12 cellular contexts compared by ENCODE assay signal in the genomic region with DNA sequence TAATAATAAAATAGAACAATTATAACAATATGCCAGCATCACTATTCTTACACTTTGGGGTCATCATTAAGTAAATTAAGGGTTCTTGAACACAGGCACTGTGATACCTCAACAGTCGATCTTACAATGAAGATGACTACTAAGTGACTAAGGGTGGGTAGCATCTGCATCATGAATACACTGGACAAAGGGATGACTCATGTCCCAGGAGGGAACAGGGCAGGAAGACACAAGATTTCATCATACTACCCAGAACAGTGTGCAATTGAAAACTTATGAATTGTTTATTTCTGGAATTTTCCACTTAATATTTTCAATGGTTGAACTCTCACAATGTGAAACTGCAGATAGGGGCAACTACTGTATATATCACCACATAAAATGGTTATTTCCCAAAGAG. TPM values are rescaled to one million over a fixed set of nuclear protein-coding genes. Genes with fewer than 3 reads are reported as not detected.
DNase-seq lines count a peak whose midpoint lies in the region; ATAC-seq and TF ChIP-seq lines count a peak whose summit lies in the region.
"Had no signal": no experiment of that assay in that cellular context is flagged by ENCODE, and none has a peak within 500 bp of the region (broad histone marks: within the 10 kb centered on the region; RNA-seq: fewer than 3 reads in every experiment).

No MANE protein-coding gene starts in this region.

- peaks cover 6% of the 10 kb centered on the region for H3K4me1 ChIP-seq in A673 (ENCODE audit: insufficient read depth, low read length, poor library complexity, severe bottlenecking)
- H3K4me1 ChIP-seq in naive thymus-derived CD4-positive, alpha-beta T cell (ENCODE audit: control insufficient read depth in 2 of 2, insufficient read depth in 2 of 2, low read length in 2 of 2): no peaks in the 10 kb centered on the region
- H3K4me1 ChIP-seq in H9 (ENCODE audit: insufficient read depth, low read length): no peaks in the 10 kb centered on the region
- H3K4me1 ChIP-seq: BLaER1, heart right ventricle had no signal

- no peak overlapping the region; the same call in 1 of the 2 replicates for H2BK15ac ChIP-seq in H9 (ENCODE audit: low read depth, low read length)

- H3K27me3 ChIP-seq in A673 (replicated peaks; ENCODE audit: insufficient read depth, low read depth, low read length, poor library complexity) (no peaks in the 10 kb centered on the region), H9 (ENCODE audit: insufficient read depth, low read length) (no peaks in the 10 kb centered on the region)
- H3K27me3 ChIP-seq in naive thymus-derived CD4-positive, alpha-beta T cell (ENCODE audit: control insufficient read depth in 2 of 2, insufficient read depth in 2 of 2, low read length in 2 of 2): no peaks in the 10 kb centered on the region
- H3K27me3 ChIP-seq: BLaER1, heart right ventricle had no signal

- no peak overlapping the region for H2BK12ac ChIP-seq in H9 (ENCODE audit: insufficient read length, low read depth, low read length)

- H2BK20ac ChIP-seq in H9 (ENCODE audit: low read depth, low read length, poor library complexity, severe bottlenecking): no peak overlapping the region

- POLR2A ChIA-PET in A673 (lab: Charles Lee; ENCODE audit: low non-redundant PET): no interaction called here
- POLR2A ChIA-PET in naive thymus-derived CD4-positive, alpha-beta T cell (lab: Charles Lee): no interaction called here

- WGBS in H9 (ENCODE audit: extremely low coverage, insufficient read length, low lambda C conversion rate): no CpG with 5 or more reads among the region's 1 CpG

- no peaks in the 10 kb centered on the region for H3K23me2 ChIP-seq in H9 (ENCODE audit: insufficient read length, low read depth, low read length, poor library complexity, severe bottlenecking)

- H3K4me2 ChIP-seq in H9 (ENCODE audit: insufficient read depth, insufficient read length, low read length): no peak overlapping the region
- H3K4me2 ChIP-seq: BLaER1 had no signal

- H3K18ac ChIP-seq in H9 (ENCODE audit: insufficient read length, low read depth, low read length): no peak overlapping the region

- H4K8ac ChIP-seq in H9 (replicated peaks; ENCODE audit: insufficient read length, low read depth, low read length): no peak overlapping the region

- CTCF ChIA-PET in A673 (lab: Charles Lee): no interaction called here
- CTCF ChIA-PET in naive thymus-derived CD4-positive, alpha-beta T cell (lab: Charles Lee): no interaction called here

- no peaks in the 10 kb centered on the region for H3K36me3 Mint-ChIP-seq in glutamatergic neuron (ENCODE audit: unreplicated experiment)
- H3K36me3 Mint-ChIP-seq in naive thymus-derived CD4-positive, alpha-beta T cell: no peaks in the 10 kb centered on the region
- no peaks in the 10 kb centered on the region for H3K36me3 Mint-ChIP-seq in H9 (ENCODE audit: insufficient read depth in 1 of 3, low read depth in 3 of 3)
- H3K36me3 Mint-ChIP-seq: activated naive CD4-positive, alpha-beta T cell treated with anti-CD3 and anti-CD28 coated beads, Interleukin-2, amount 50 U/mL, for 24 hours had no signal

- ATAC-seq in naive thymus-derived CD4-positive, alpha-beta T cell: no peak

- no peak overlapping the region for H4K5ac ChIP-seq in H9 (ENCODE audit: insufficient read length, low read depth, low read length)

- H3K27me3 Mint-ChIP-seq in glutamatergic neuron (ENCODE audit: unreplicated experiment) (peaks cover 2% of the 10 kb centered on the region), H9 (ENCODE audit: low read depth) (no peaks in the 10 kb centered on the region)
- no peaks in the 10 kb centered on the region for H3K27me3 Mint-ChIP-seq in naive thymus-derived CD4-positive, alpha-beta T cell
- H3K27me3 Mint-ChIP-seq: activated naive CD4-positive, alpha-beta T cell treated with anti-CD3 and anti-CD28 coated beads, Interleukin-2, amount 50 U/mL, for 24 hours had no signal

- H3K23ac ChIP-seq in H9 (ENCODE audit: insufficient read length, low read depth, low read length): no peak overlapping the region

- no peak overlapping the region for H2BK120ac ChIP-seq in H9 (ENCODE audit: low read depth, low read length, poor library complexity, severe bottlenecking)

- no peaks in the 10 kb centered on the region for H3K79me1 ChIP-seq in H9 (ENCODE audit: insufficient read depth, low read depth, low read length, poor library complexity, severe bottlenecking)

- no peak overlapping the region for H3K56ac ChIP-seq in H9 (ENCODE audit: insufficient read length, low read depth, low read length)

- H3T11ph ChIP-seq in H9 (ENCODE audit: low read length): no peak overlapping the region

- H3K27ac Mint-ChIP-seq in glutamatergic neuron (ENCODE audit: unreplicated experiment) (peak overlapping the region; percentile 90), H9 (no peak overlapping the region)
- H3K27ac Mint-ChIP-seq in naive thymus-derived CD4-positive, alpha-beta T cell: no peak overlapping the region
- H3K27ac Mint-ChIP-seq: activated naive CD4-positive, alpha-beta T cell treated with anti-CD3 and anti-CD28 coated beads, Interleukin-2, amount 50 U/mL, for 24 hours had no signal

- H3K4me3 Mint-ChIP-seq in glutamatergic neuron (ENCODE audit: unreplicated experiment) (peak overlapping the region; percentile 46), H9 (no peak overlapping the region)
- H3K4me3 Mint-ChIP-seq in naive thymus-derived CD4-positive, alpha-beta T cell: no peak overlapping the region
- H3K4me3 Mint-ChIP-seq: activated naive CD4-positive, alpha-beta T cell treated with anti-CD3 and anti-CD28 coated beads, Interleukin-2, amount 50 U/mL, for 24 hours had no signal

- no peaks in the 10 kb centered on the region for H3K79me2 ChIP-seq in H9 (ENCODE audit: insufficient read depth, low read length)

- H3K4me1 Mint-ChIP-seq in glutamatergic neuron (ENCODE audit: low read depth, unreplicated experiment) (peaks cover 32% of the 10 kb centered on the region), H9 (peaks cover 0 to 2% of the 10 kb centered on the region in 2 experiments; a peak in 1 of 4 replicates)
- no peaks in the 10 kb centered on the region for H3K4me1 Mint-ChIP-seq in naive thymus-derived CD4-positive, alpha-beta T cell
- H3K4me1 Mint-ChIP-seq: activated naive CD4-positive, alpha-beta T cell treated with anti-CD3 and anti-CD28 coated beads, Interleukin-2, amount 50 U/mL, for 24 hours had no signal

- H2AK5ac ChIP-seq in H9 (ENCODE audit: insufficient read length, low read length): no peak overlapping the region

- H3K9me3 Mint-ChIP-seq in glutamatergic neuron (ENCODE audit: unreplicated experiment) (peaks cover 1% of the 10 kb centered on the region), H9 (no peaks in the 10 kb centered on the region)
- peaks cover 0 to 3% (median 0%) of the 10 kb centered on the region in 11 donors for H3K9me3 Mint-ChIP-seq in naive thymus-derived CD4-positive, alpha-beta T cell
- H3K9me3 Mint-ChIP-seq: activated naive CD4-positive, alpha-beta T cell treated with anti-CD3 and anti-CD28 coated beads, Interleukin-2, amount 50 U/mL, for 24 hours had no signal

- H2AFZ ChIP-seq in H9 (ENCODE audit: low read length): no peak overlapping the region

- H3K9ac ChIP-seq in H9 (ENCODE audit: extremely low read depth, insufficient read length, low read length): no peak overlapping the region
- H3K9ac ChIP-seq: BLaER1 had no signal

- no peak overlapping the region for H3K14ac ChIP-seq in H9 (ENCODE audit: insufficient read depth, low read length)

- no peak for TF ChIP-seq CTCF in A673 (conservative IDR thresholded peaks at IDR 0.05; ENCODE audit: low read depth, low read length)
- TF ChIP-seq CTCF in glutamatergic neuron (IDR thresholded peaks at IDR 0.05; ENCODE audit: partially characterized antibody, unreplicated experiment): no peak
- TF ChIP-seq CTCF in H9 (conservative IDR thresholded peaks at IDR 0.05): no peak

- H3K4ac ChIP-seq in H9 (ENCODE audit: low read depth, low read length): no peak overlapping the region

- H3K4me3 ChIP-seq in A673 (ENCODE audit: low read depth, low read length, poor library complexity, severe bottlenecking): no peak overlapping the region
- H3K4me3 ChIP-seq in naive thymus-derived CD4-positive, alpha-beta T cell (ENCODE audit: low read length): no peak overlapping the region
- H3K4me3 ChIP-seq: BLaER1, heart right ventricle had no signal

- no peak overlapping the region for H2BK5ac ChIP-seq in H9 (ENCODE audit: insufficient read length, low read length)

- DNase-seq in A673 (ENCODE audit: low spot score) (peak; percentile 82), HS-5 (ENCODE audit: low read depth) (peak; percentile 92), amniotic epithelial cell (ENCODE audit: low read depth) (peak; percentile 91), glutamatergic neuron (no peak), NCI-H1694 treated with DMSO at 0.1 percent for 48 hours (lab: John Stamatoyannopoulos, UW) (no peak), H9 (no peak)
- no peak for DNase-seq in stimulated activated CD4-positive, alpha-beta T cell treated with anti-CD3 and anti-CD28 coated beads, Interleukin-1b, Interleukin-23, amount 100 ng/mL, for 48 hours
- no peak for DNase-seq in naive thymus-derived CD4-positive, alpha-beta T cell
- DNase-seq: heart right ventricle, NCI-H524 treated with DMSO at 0.1 percent for 48 hours had no signal

- H3K27ac ChIP-seq in A673 (ENCODE audit: low read depth, low read length, poor library complexity, severe bottlenecking) (no peak overlapping the region), H9 (ENCODE audit: insufficient read length, low read depth, low read length) (no peak overlapping the region)
- no peak overlapping the region for H3K27ac ChIP-seq in naive thymus-derived CD4-positive, alpha-beta T cell (ENCODE audit: low read depth, low read length)
- H3K27ac ChIP-seq: BLaER1, heart right ventricle had no signal

- H3K9me3 ChIP-seq in A673 (ENCODE audit: low read depth, low read length, poor library complexity, severe bottlenecking) (no peaks in the 10 kb centered on the region), H9 (ENCODE audit: control insufficient read depth, low read depth, low read length) (no peaks in the 10 kb centered on the region)
- no peaks in the 10 kb centered on the region for H3K9me3 ChIP-seq in naive thymus-derived CD4-positive, alpha-beta T cell (ENCODE audit: control insufficient read depth in 2 of 3, low read length in 3 of 3)
- H3K9me3 ChIP-seq: BLaER1, heart right ventricle had no signal

- intact Hi-C loops in A673 (cut with micrococcal nuclease; ENCODE audit: unreplicated experiment): no loop called here
- intact Hi-C loops in naive thymus-derived CD4-positive, alpha-beta T cell (cut with micrococcal nuclease): no loop called here

- no peaks in the 10 kb centered on the region for H3K36me3 ChIP-seq in A673 (ENCODE audit: insufficient read depth, low read length, poor library complexity, severe bottlenecking)
- no peaks in the 10 kb centered on the region for H3K36me3 ChIP-seq in naive thymus-derived CD4-positive, alpha-beta T cell (ENCODE audit: control insufficient read depth in 2 of 3, insufficient read depth in 3 of 3, low read length in 3 of 3)
- H3K36me3 ChIP-seq: BLaER1, heart right ventricle had no signal

- no peak overlapping the region for H4K91ac ChIP-seq in H9 (ENCODE audit: insufficient read length, low read depth, low read length)

- H4K20me1 ChIP-seq in H9 (ENCODE audit: control insufficient read depth, insufficient read depth, insufficient read length): no peaks in the 10 kb centered on the region
- H4K20me1 ChIP-seq: BLaER1 had no signal

- BruUV-seq in A673 (replicated peaks; lab: Mats Ljungman, UMichigan): no TSS peak

RNA-seq across cellular contexts. Expression of a gene that starts 19.7 kb away (rescaled TPM):
- total RNA-seq in A673 (2021): not detected in 2 replicates
- total RNA-seq in glutamatergic neuron (ENCODE audit: unreplicated experiment): 2.9 TPM
- not detected for total RNA-seq in naive thymus-derived CD4-positive, alpha-beta T cell
- not detected for polyA plus RNA-seq in naive thymus-derived CD4-positive, alpha-beta T cell
- not detected in 2 replicates for total RNA-seq in H9 (2021)

RNA-seq across cellular contexts. Expression of a gene that starts 19.7 kb away (rescaled TPM):
- total RNA-seq in A673 (2021) (2.7 and 3.4 TPM in 2 replicates), glutamatergic neuron (ENCODE audit: unreplicated experiment) (10.6 TPM), H9 (2021) (0.39 and 0.86 TPM in 2 replicates)
- not detected for total RNA-seq in naive thymus-derived CD4-positive, alpha-beta T cell
- not detected for polyA plus RNA-seq in naive thymus-derived CD4-positive, alpha-beta T cell

Comparison
In these comparisons a context has a peak if more than half of its experiments do, and no peak if none do; other contexts are left out.
1. DNase-seq: peak in A673 (single experiment), HS-5 (single experiment) and amniotic epithelial cell (single experiment); none in glutamatergic neuron (single experiment), stimulated activated CD4-positive, alpha-beta T cell treated with anti-CD3 and anti-CD28 coated beads, Interleukin-1b, Interleukin-23, amount 100 ng/mL, for 48 hours (single experiment), NCI-H1694 treated with DMSO at 0.1 percent for 48 hours (single experiment), naive thymus-derived CD4-positive, alpha-beta T cell (0 of 9) and H9 (single experiment).